Comparison of ENCODE assay signal across 23 cellular contexts in genomic region chr20:1855113-1855512, GRCh38.
"Had no signal": no experiment of that assay in that cellular context is flagged by ENCODE, and none has a peak within 500 bp of the region (broad histone marks: within the 10 kb centered on the region; RNA-seq: fewer than 3 reads in every experiment).

No MANE protein-coding gene starts in this region.

- FAIRE-seq: colon, kidney, pancreas had no signal

- H3K27ac ChIP-seq: esophagus squamous epithelium, gastroesophageal sphincter, pancreas, psoas muscle, testis, tibial nerve, upper lobe of right lung, vagina had no signal

- H3K4me3 ChIP-seq: esophagus squamous epithelium, gastroesophageal sphincter, pancreas, psoas muscle, testis, tibial nerve, upper lobe of right lung, vagina had no signal

- H3K4me1 ChIP-seq: gastroesophageal sphincter, pancreas, psoas muscle, testis, upper lobe of right lung had no signal

- DNase-seq: dermis blood vessel endothelial cell; esophagus squamous epithelium; foreskin fibroblast; kidney; left cardiac atrium; left ventricle myocardium superior; mammary epithelial cell; naive thymus-derived CD8-positive, alpha-beta T cell; occipital lobe; pancreas; psoas muscle; retina; stimulated activated CD4-positive, alpha-beta T cell treated with anti-CD3 and anti-CD28 coated beads, Interleukin-2, amount 100 ng/mL, for 24 hours; stimulated activated CD4-positive, alpha-beta T cell treated with anti-CD3 and anti-CD28 coated beads, Interleukin-4, amount 100 ng/mL, for 4 hours; stimulated activated naive B cell treated with anti-CD40 and anti-IgM and Interleukin-4, amounts not matched to agents 10 μg/mL and 1 μg/mL and 100 μg/mL, for 72 hours; stimulated activated naive CD8-positive, alpha-beta T cell treated with anti-CD3 and anti-CD28 coated beads, Interleukin-15, amount 100 ng/mL, for 72 hours; testis; upper lobe of right lung had no signal

- H3K27me3 ChIP-seq: esophagus squamous epithelium, pancreas, testis, tibial nerve, vagina had no signal

- ATAC-seq: gastroesophageal sphincter; left cardiac atrium; left ventricle myocardium superior; naive thymus-derived CD8-positive, alpha-beta T cell; psoas muscle; sciatic nerve; stimulated activated naive B cell treated with anti-CD40 and anti-IgM and Interleukin-4, amounts not matched to agents 10 μg/mL and 1 μg/mL and 100 μg/mL, for 72 hours; stimulated activated naive CD8-positive, alpha-beta T cell treated with anti-CD3 and anti-CD28 coated beads, Interleukin-15, amount 100 ng/mL, for 72 hours; upper lobe of right lung had no signal

- H3K36me3 ChIP-seq: esophagus squamous epithelium, gastroesophageal sphincter, pancreas, tibial nerve, upper lobe of right lung, vagina had no signal

- H3K9me3 ChIP-seq: esophagus squamous epithelium, gastroesophageal sphincter, pancreas, psoas muscle, testis, tibial nerve, upper lobe of right lung, vagina had no signal
